In the genomic region with DNA sequence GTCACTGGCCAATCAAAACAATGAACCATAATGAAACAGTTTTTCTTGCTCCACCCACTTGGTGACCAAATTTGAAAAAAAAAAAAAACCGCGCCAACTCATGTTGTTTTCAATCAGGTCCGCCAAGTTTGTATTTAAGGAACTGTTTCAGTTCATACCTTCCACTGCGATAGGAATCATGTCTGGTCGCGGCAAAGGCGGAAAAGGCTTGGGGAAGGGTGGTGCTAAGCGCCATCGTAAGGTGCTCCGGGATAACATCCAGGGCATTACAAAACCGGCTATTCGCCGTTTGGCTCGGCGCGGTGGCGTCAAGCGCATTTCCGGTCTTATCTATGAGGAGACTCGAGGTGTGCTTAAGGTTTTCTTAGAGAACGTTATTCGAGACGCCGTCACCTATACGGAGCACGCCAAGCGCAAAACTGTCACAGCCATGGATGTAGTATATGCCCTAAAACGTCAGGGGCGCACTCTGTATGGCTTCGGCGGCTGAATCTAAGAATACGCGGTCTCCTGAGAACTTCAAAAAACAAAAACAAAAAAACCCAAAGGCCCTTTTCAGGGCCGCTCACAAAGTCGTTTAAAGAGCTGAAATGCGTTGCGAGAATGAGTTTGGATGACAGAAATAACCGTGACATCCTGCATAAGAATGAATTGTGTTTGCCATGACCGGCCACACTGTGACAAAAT, we compare ENCODE assay signal across 8 cellular contexts. TPM values are rescaled to one million over a fixed set of nuclear protein-coding genes. Genes with fewer than 3 reads are reported as not detected.
DNase-seq lines count a peak whose midpoint lies in the region; ATAC-seq and TF ChIP-seq lines count a peak whose summit lies in the region.

No MANE protein-coding gene starts in this region.

- H3K36me3 ChIP-seq in adipocyte (ENCODE audit: control insufficient read depth, insufficient read depth, low read length, severe bottlenecking): no peaks in the 10 kb centered on the region

- CTCF ChIA-PET in GM10248 (lab: Yijun Ruan, JAX): interaction anchor here (0.6 to 2.6 kb wide), 17 partner anchors 8 to 146 kb away, joined by 3 to 11 read pairs (median 3); a partner anchor contains a TSS

- H3K27me3 Mint-ChIP-seq in type B pancreatic cell: peaks cover 6% of the 10 kb centered on the region

- peaks cover 11% of the 10 kb centered on the region for H3K4me1 Mint-ChIP-seq in type B pancreatic cell (ENCODE audit: unreplicated experiment)

- no peaks in the 10 kb centered on the region for H3K27me3 ChIP-seq in adipocyte (replicated peaks; ENCODE audit: control insufficient read depth, insufficient read depth, low read length)

- no peaks in the 10 kb centered on the region for H3K9me3 Mint-ChIP-seq in type B pancreatic cell

- H3K27ac Mint-ChIP-seq in type B pancreatic cell: peak overlapping the region; percentile 99

- H3K4me1 ChIP-seq in adipocyte (ENCODE audit: control insufficient read depth, insufficient read depth, low read length): peaks cover 21% of the 10 kb centered on the region

- H3K4me3 Mint-ChIP-seq in type B pancreatic cell: peak overlapping the region; percentile 95

- H3K9me3 ChIP-seq in adipocyte (ENCODE audit: control insufficient read depth, low read length): no peaks in the 10 kb centered on the region

- POLR2A ChIA-PET in GM10248 (lab: Yijun Ruan, JAX): interaction anchor here (0.5 to 2.7 kb wide), 33 partner anchors 9 to 1794 kb away, joined by 3 to 52 read pairs (median 4); a partner anchor contains a TSS

- H3K36me3 Mint-ChIP-seq in type B pancreatic cell: no peaks in the 10 kb centered on the region

- TF ChIP-seq CTCF in GM10248 (IDR thresholded peaks at IDR 0.05; ENCODE audit: control extremely low read depth, extremely low read depth, low read depth, missing control alignments) (peak; percentile 52), type B pancreatic cell (conservative IDR thresholded peaks at IDR 0.05) (peak; percentile 66)

- peak overlapping the region; percentile 83 for H3K4me3 ChIP-seq in adipocyte (ENCODE audit: low read length)

- intact Hi-C loops in cardiac septum (cut with DNase I): loop anchor here (1.0 to 10.0 kb wide), 3 partner anchors 18 to 51 kb away; a partner anchor contains a TSS

- DNase-seq in GM10248 (ENCODE audit: extremely low spot score) (peak; percentile 78), NCI-H1092 (lab: John Stamatoyannopoulos, UW) (peak; percentile 63), SW 1271 (lab: John Stamatoyannopoulos, UW) (peak; percentile 93 to 100), adipocyte (ENCODE audit: low read depth) (peak; percentile 94), cardiac septum (ENCODE audit: low spot score) (peak; percentile 92), pons (ENCODE audit: low spot score) (peak; percentile 96), type B pancreatic cell (ENCODE audit: extremely low spot score, unreplicated experiment) (peak; percentile 77)

- peak; percentile 81 for ATAC-seq in HG02571 (IDR thresholded peaks at IDR 0.05; ENCODE audit: unreplicated experiment)

- H3K9ac ChIP-seq in adipocyte (ENCODE audit: low read length): peak overlapping the region; percentile 73

RNA-seq across cellular contexts. Expression of a gene that starts 16.7 kb away (rescaled TPM):
- 2.4 TPM for total RNA-seq in cardiac septum
- 2.2 and 2.6 TPM in 2 replicates for total RNA-seq in type B pancreatic cell (ENCODE audit: low replicate concordance)

Comparison
In these comparisons a context has a peak if more than half of its experiments do, and no peak if none do; other contexts are left out.
1. Peak in every context shown above with its lines: DNase-seq, ATAC-seq and H3K4me3 ChIP-seq.